In the genomic region with DNA sequence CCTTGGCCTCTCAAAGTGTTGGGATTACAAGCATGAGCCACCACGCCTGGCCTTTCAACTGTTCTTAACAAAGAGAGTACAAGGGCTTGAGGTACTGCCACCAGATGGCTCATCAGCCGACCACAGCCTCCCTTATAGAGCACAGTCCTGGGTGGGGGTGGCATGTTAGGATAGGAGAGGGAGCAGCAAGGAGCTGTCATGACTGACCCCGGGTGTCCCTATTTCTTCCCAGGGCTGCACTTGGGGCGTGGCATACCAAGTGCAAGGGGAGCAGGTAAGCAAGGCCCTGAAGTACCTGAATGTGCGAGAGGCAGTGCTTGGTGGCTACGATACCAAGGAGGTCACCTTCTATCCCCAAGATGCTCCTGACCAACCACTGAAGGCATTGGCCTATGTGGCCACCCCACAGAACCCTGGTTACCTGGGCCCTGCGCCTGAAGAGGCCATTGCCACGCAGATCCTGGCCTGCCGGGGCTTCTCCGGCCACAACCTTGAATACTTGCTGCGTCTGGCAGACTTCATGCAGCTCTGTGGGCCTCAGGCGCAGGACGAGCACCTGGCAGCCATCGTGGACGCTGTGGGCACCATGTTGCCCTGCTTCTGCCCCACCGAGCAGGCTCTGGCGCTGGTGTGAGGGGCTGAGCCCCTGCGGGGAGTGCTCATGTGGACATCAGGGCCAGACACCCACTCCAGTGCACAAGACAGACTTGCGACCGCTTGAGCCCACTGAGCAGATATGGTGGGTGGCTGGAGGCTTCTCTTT, we compare ENCODE assay signal across 12 cellular contexts. TPM values are rescaled to one million over a fixed set of nuclear protein-coding genes. Genes with fewer than 3 reads are reported as not detected.
A peak's percentile ranks its signal among the peaks of the same experiment; 100 is the strongest.
DNase-seq lines count a peak whose midpoint lies in the region; ATAC-seq and TF ChIP-seq lines count a peak whose summit lies in the region.
"Had no signal": no experiment of that assay in that cellular context is flagged by ENCODE, and none has a peak within 500 bp of the region (broad histone marks: within the 10 kb centered on the region; RNA-seq: fewer than 3 reads in every experiment).

No MANE protein-coding gene starts in this region.

- ATAC-seq in gastrocnemius medialis: no peak
- ATAC-seq in HG03175 (IDR thresholded peaks at IDR 0.05; ENCODE audit: unreplicated experiment): no peak
- no peak for ATAC-seq in GM18505 (IDR thresholded peaks at IDR 0.05; ENCODE audit: unreplicated experiment)
- ATAC-seq: stimulated activated naive B cell treated with anti-CD40 and anti-IgM and Interleukin-4, amounts not matched to agents 10 μg/mL and 1 μg/mL and 100 μg/mL, for 72 hours had no signal

- intact Hi-C loops in PC-9 (cut with micrococcal nuclease; ENCODE audit: unreplicated experiment): no loop called here
- intact Hi-C loops in gastrocnemius medialis (cut with DNase I; ENCODE audit: low total_unique reads): loop anchor here (10.0 kb wide), 1 partner anchor 851 kb away; a partner anchor contains a TSS

- no peaks in the 10 kb centered on the region for H3K27me3 ChIP-seq in PC-9 (ENCODE audit: insufficient read depth, low read depth)
- no peaks in the 10 kb centered on the region for H3K27me3 ChIP-seq in gastrocnemius medialis

- TF ChIP-seq POLR2A in gastrocnemius medialis (IDR thresholded peaks at IDR 0.05) (no peak), GM18505 (IDR thresholded peaks at IDR 0.05; ENCODE audit: borderline replicate concordance, extremely low read depth, insufficient read depth, insufficient read length) (no peak)

- H3K27ac ChIP-seq in PC-9: no peak overlapping the region
- H3K27ac ChIP-seq in epithelial cell of prostate: peak overlapping the region; percentile 91
- peak overlapping the region; percentile 91 to 99 (median 96) for H3K27ac ChIP-seq in gastrocnemius medialis

- CTCF ChIA-PET in PC-9 (lab: Charles Lee): interaction anchor here (0.7 kb wide), 1 partner anchor 243 kb away, joined by 3 read pairs; no protein-coding TSS in a partner anchor

- H3K9me2 ChIP-seq in PC-9 (ENCODE audit: insufficient read depth): no peaks in the 10 kb centered on the region

- H3K36me3 ChIP-seq in PC-9 (ENCODE audit: low read depth): 0 out of 2 replicates have a peak, but pooled peaks cover 9% of the 10 kb centered on the region
- peaks cover 3 to 12% of the 10 kb centered on the region in 2 donors for H3K36me3 ChIP-seq in gastrocnemius medialis

- H3K4me2 ChIP-seq in PC-9: peak overlapping the region; percentile 93

- peaks cover 28% of the 10 kb centered on the region for H4K20me1 ChIP-seq in PC-9 (ENCODE audit: insufficient read depth)

- H3K4me3 ChIP-seq in PC-9 (no peak overlapping the region), gastrocnemius medialis (peak overlapping the region; percentile 76 to 96 (median 87))

- H3F3A ChIP-seq in PC-9 (ENCODE audit: insufficient read depth, low read depth): peaks cover 8% of the 10 kb centered on the region

- in situ Hi-C loops in gastrocnemius medialis (cut with MboI; ENCODE audit: low sequenced_read_pairs in 4 of 4): no loop called here

- H3K36me3 Mint-ChIP-seq in activated T-cell treated with anti-CD3 and anti-CD28 coated beads, Interleukin-2, amount 50 U/mL, for 24 hours (ENCODE audit: low read depth): peaks cover 47% of the 10 kb centered on the region

- peaks cover 38% of the 10 kb centered on the region for H3K4me1 Mint-ChIP-seq in activated T-cell treated with anti-CD3 and anti-CD28 coated beads, Interleukin-2, amount 50 U/mL, for 24 hours (ENCODE audit: low read depth)

- 0 out of 2 replicates have a peak, but pooled peaks cover 4% of the 10 kb centered on the region for H3K79me2 ChIP-seq in PC-9 (ENCODE audit: low read depth)

- H3K4me3 Mint-ChIP-seq in activated T-cell treated with anti-CD3 and anti-CD28 coated beads, Interleukin-2, amount 50 U/mL, for 24 hours: peak overlapping the region; percentile 94

- TF ChIP-seq CTCF in PC-9 (conservative IDR thresholded peaks at IDR 0.05) (no peak), gastrocnemius medialis (IDR thresholded peaks at IDR 0.05 in 4 of 5, conservative IDR thresholded peaks at IDR 0.05 in 1 of 5) (no peak)

- H3K4me1 ChIP-seq in PC-9 (replicated peaks; ENCODE audit: insufficient read depth) (peaks cover 15% of the 10 kb centered on the region), gastrocnemius medialis (peaks cover 39 to 54% of the 10 kb centered on the region in 2 donors)

- H3K27ac Mint-ChIP-seq in activated T-cell treated with anti-CD3 and anti-CD28 coated beads, Interleukin-2, amount 50 U/mL, for 24 hours: no peak overlapping the region
- H3K27ac Mint-ChIP-seq: stimulated activated naive B cell treated with anti-CD40 and anti-IgM and Interleukin-4, amounts not matched to agents 10 μg/mL and 1 μg/mL and 100 μg/mL, for 72 hours had no signal

- H2AFZ ChIP-seq in PC-9: no peak overlapping the region

- no peaks in the 10 kb centered on the region for H3K27me3 Mint-ChIP-seq in activated T-cell treated with anti-CD3 and anti-CD28 coated beads, Interleukin-2, amount 50 U/mL, for 24 hours

- no peaks in the 10 kb centered on the region for H3K9me3 Mint-ChIP-seq in activated T-cell treated with anti-CD3 and anti-CD28 coated beads, Interleukin-2, amount 50 U/mL, for 24 hours
- H3K9me3 Mint-ChIP-seq: stimulated activated naive B cell treated with anti-CD40 and anti-IgM and Interleukin-4, amounts not matched to agents 10 μg/mL and 1 μg/mL and 100 μg/mL, for 72 hours had no signal

- H3K9me3 ChIP-seq in PC-9 (ENCODE audit: insufficient read depth, low read depth) (no peaks in the 10 kb centered on the region), gastrocnemius medialis (no peaks in the 10 kb centered on the region)

- POLR2A ChIA-PET in PC-9 (lab: Charles Lee; ENCODE audit: unreplicated experiment): no interaction called here

- DNase-seq in activated T-cell treated with anti-CD3 and anti-CD28 coated beads, Interleukin-2, amount 50 U/mL, for 24 hours: no peak
- DNase-seq in activated T-cell treated with anti-CD3 and anti-CD28 coated beads for 4 hours (no peak), PC-9 (no peak), epithelial cell of prostate (ENCODE audit: low read depth, low spot score) (no peak), gastrocnemius medialis (no peak), DMS 273 (lab: John Stamatoyannopoulos, UW; ENCODE audit: unreplicated experiment) (no peak)
- DNase-seq: activated effector memory CD4-positive, alpha-beta T cell treated with anti-CD3 and anti-CD28 coated beads, Interleukin-2, amount 50 U/mL, for 16 hours; AML-193; NCI-H187; stimulated activated naive B cell treated with anti-CD40 and anti-IgM and Interleukin-4, amounts not matched to agents 10 μg/mL and 1 μg/mL and 100 μg/mL, for 72 hours had no signal

- no TSS peak for BruUV-seq in PC-9 (replicated peaks; lab: Mats Ljungman, UMichigan)

RNA-seq across cellular contexts. Expression of a gene that starts 2.1 kb away (rescaled TPM):
- total RNA-seq in PC-9 (2021) (5.3 and 8.6 TPM in 2 replicates), gastrocnemius medialis (100 to 1,000 TPM in 3 of 4 donors, 10 to 100 TPM in 1; 93.4 to 320 (median 139) TPM)

RNA-seq across cellular contexts. Expression of a gene that starts 26.2 kb away (rescaled TPM):
- total RNA-seq in PC-9 (2021) (0.48 and 0.55 TPM in 2 replicates), gastrocnemius medialis (10 to 100 TPM in 2 of 4 donors, 1 to 10 TPM in 2; 5.9 to 15.7 (median 8.9) TPM)
